In genomic region chr6:20148433-20148832, GRCh38 we compare ENCODE assay signal across 19 cellular contexts.
DNase-seq lines count a peak whose midpoint lies in the region; ATAC-seq and TF ChIP-seq lines count a peak whose summit lies in the region.
"Had no signal": no experiment of that assay in that cellular context is flagged by ENCODE, and none has a peak within 500 bp of the region (broad histone marks: within the 10 kb centered on the region; RNA-seq: fewer than 3 reads in every experiment).

No MANE protein-coding gene starts in this region.

- H3K27me3 ChIP-seq in gastroesophageal sphincter, result no peaks in the 10 kb centered on the region
- H3K27me3 ChIP-seq: BLaER1 had no signal

- 74 to 81% methylated on average over 4 of the region's 4 CpGs for WGBS in gastroesophageal sphincter (ENCODE audit: low coverage in 1 of 2), 2 donors

- peaks cover 0 to 13% (median 0%) of the 10 kb centered on the region in 3 donors for H3K4me1 ChIP-seq in gastroesophageal sphincter
- H3K4me1 ChIP-seq: BLaER1 had no signal

- DNase-seq in Right ventricle myocardium superior (no peak), Right ventricle myocardium inferior (ENCODE audit: missing footprints) (no peak), lung microvascular endothelial cell (ENCODE audit: low read depth in 2 of 2) (peak; percentile 15 to 76), superior temporal gyrus (ENCODE audit: extremely low spot score) (no peak), NCI-H1048 (lab: John Stamatoyannopoulos, UW) (no peak), DMS 273 (lab: John Stamatoyannopoulos, UW; ENCODE audit: unreplicated experiment) (no peak), NCI-H1436 treated with DMSO at 0.1 percent for 48 hours (lab: John Stamatoyannopoulos, UW) (no peak)
- DNase-seq: AML-193; Calu3; CD4-positive, alpha-beta T cell; DMS79; GM23248; IMR-90 had no signal

- no peak overlapping the region for H3K27ac ChIP-seq in gastroesophageal sphincter
- H3K27ac ChIP-seq: 22Rv1, BLaER1, GM23248, HL-60 had no signal

- TF ChIP-seq POLR2A in gastroesophageal sphincter (IDR thresholded peaks at IDR 0.05), result no peak

- no peak overlapping the region for H3K4me3 ChIP-seq in gastroesophageal sphincter
- H3K4me3 ChIP-seq: BLaER1, GM12878, GM23248 had no signal

- peak; percentile 45 for ATAC-seq in Right ventricle myocardium superior (ENCODE audit: poor library complexity)
- ATAC-seq in Right ventricle myocardium inferior, result no peak
- ATAC-seq in gastroesophageal sphincter, result peak; percentile 43
- ATAC-seq: GM12878, HCT116 had no signal

- H3K36me3 ChIP-seq in gastroesophageal sphincter, result peaks cover 0 to 41% of the 10 kb centered on the region in 2 donors

- no peak for TF ChIP-seq EP300 in gastroesophageal sphincter (IDR thresholded peaks at IDR 0.05)

- intact Hi-C loops in Right ventricle myocardium superior (cut with DNase I) (no loop called here), Right ventricle myocardium inferior (cut with DNase I) (no loop called here)

- no peak for TF ChIP-seq CTCF in gastroesophageal sphincter (IDR thresholded peaks at IDR 0.05)

- no peaks in the 10 kb centered on the region for H3K9me3 ChIP-seq in gastroesophageal sphincter
- H3K9me3 ChIP-seq: BLaER1 had no signal

Comparison
In these comparisons a context has a peak if more than half of its experiments do, and no peak if none do; other contexts are left out.
1. DNase-seq: peak in lung microvascular endothelial cell (2 of 2); none in Right ventricle myocardium superior (single experiment), Right ventricle myocardium inferior (single experiment), superior temporal gyrus (single experiment), NCI-H1048 (single experiment), DMS 273 (single experiment) and NCI-H1436 treated with DMSO at 0.1 percent for 48 hours (single experiment).